17 cellular contexts compared by ENCODE assay signal in genomic region chr5:160270704-160271103, GRCh38. TPM values are rescaled to one million over a fixed set of nuclear protein-coding genes. Genes with fewer than 3 reads are reported as not detected.
A peak's percentile ranks its signal among the peaks of the same experiment; 100 is the strongest.
DNase-seq lines count a peak whose midpoint lies in the region; ATAC-seq, FAIRE-seq and TF ChIP-seq lines count a peak whose summit lies in the region.
"Had no signal": no experiment of that assay in that cellular context is flagged by ENCODE, and none has a peak within 500 bp of the region (broad histone marks: within the 10 kb centered on the region; RNA-seq: fewer than 3 reads in every experiment).

No MANE protein-coding gene starts in this region.

- FAIRE-seq in K562 (lab: Jason Lieb, UNC) = no peak
- peak; percentile 76 for FAIRE-seq in keratinocyte (lab: Jason Lieb, UNC)

- H4K91ac ChIP-seq in IMR-90 (ENCODE audit: insufficient read depth, low read depth, low read length) = no peak overlapping the region

- peaks cover 2% of the 10 kb centered on the region; the same call in 1 of the 2 replicates for H3K36me3 ChIP-seq in IMR-90 (ENCODE audit: control insufficient read depth, insufficient read depth, low read length)
- H3K36me3 ChIP-seq in K562 (ENCODE audit: control insufficient read depth, insufficient read depth, low read length) = no peaks in the 10 kb centered on the region
- H3K36me3 ChIP-seq in keratinocyte (ENCODE audit: control insufficient read depth in 2 of 2, extremely low read depth in 1 of 2, insufficient read depth in 2 of 2, low read length in 2 of 2) = no peaks in the 10 kb centered on the region
- peaks cover 0 to 6% (median 0%) of the 10 kb centered on the region in 6 donors for H3K36me3 ChIP-seq in spleen
- H3K36me3 ChIP-seq in gastroesophageal sphincter = no peaks in the 10 kb centered on the region

- H3K18ac ChIP-seq in IMR-90 (ENCODE audit: low read depth, low read length) = no peak overlapping the region

- H2BK15ac ChIP-seq in IMR-90 (ENCODE audit: low read depth, low read length) = no peak overlapping the region

- CTCF ChIA-PET in IMR-90 (lab: Yijun Ruan, JAX) (no interaction called here), K562 (lab: Yijun Ruan, JAX; ENCODE audit: low intra/inter-chr PET ratio) (no interaction called here)

- no peak overlapping the region for H2BK5ac ChIP-seq in IMR-90 (ENCODE audit: low read depth, low read length, poor library complexity, severe bottlenecking)

- peaks cover 0 to 11% of the 10 kb centered on the region in 2 experiments; a peak in 1 of 4 replicates for H3K79me1 ChIP-seq in IMR-90 (ENCODE audit: low read depth in 1 of 2, low read length in 2 of 2)

- H3K56ac ChIP-seq in IMR-90 (ENCODE audit: extremely low read depth, insufficient read depth, low read length) = no peak overlapping the region

- H3K4me3 ChIP-seq in IMR-90 (ENCODE audit: insufficient read depth, low read depth, low read length) (no peak overlapping the region), K562 (no peak overlapping the region), keratinocyte (ENCODE audit: control insufficient read depth in 2 of 3, extremely low read depth in 1 of 3, insufficient read depth in 2 of 3, low read depth in 1 of 3, low read length in 3 of 3) (no peak overlapping the region), spleen (no peak overlapping the region), gastroesophageal sphincter (no peak overlapping the region)
- H3K4me3 ChIP-seq: body of pancreas, SK-N-MC had no signal

- intact Hi-C loops in IMR-90 (cut with micrococcal nuclease) = no loop called here
- intact Hi-C loops in K562 (cut with micrococcal nuclease) = no loop called here
- intact Hi-C loops in spleen (cut with DNase I; ENCODE audit: low total_unique reads) = no loop called here

- H3K9ac ChIP-seq in IMR-90 (ENCODE audit: low read depth, low read length) (no peak overlapping the region), K562 (ENCODE audit: insufficient read depth in 1 of 2, low read depth in 2 of 2, low read length in 2 of 2) (no peak overlapping the region), keratinocyte (ENCODE audit: control insufficient read depth, extremely low read depth, insufficient read depth, low read length) (no peak overlapping the region)

- no peak overlapping the region for H3K4ac ChIP-seq in IMR-90 (ENCODE audit: low read depth, low read length)

- no TSS peak for BruUV-seq in IMR-90 (replicated peaks; lab: Mats Ljungman, UMichigan)
- no TSS peak for BruUV-seq in K562 (replicated peaks; lab: Mats Ljungman, UMichigan)

- DNase-seq in IMR-90 = no peak
- DNase-seq in K562 (ENCODE audit: extremely low read depth in 1 of 4, low spot score in 3 of 4) = no peak
- no peak for DNase-seq in keratinocyte (ENCODE audit: low read depth, low spot score)
- no peak for DNase-seq in spleen
- no peak for DNase-seq in NCI-H524 (lab: John Stamatoyannopoulos, UW)
- DNase-seq: activated CD4-positive, alpha-beta T cell treated with anti-CD3 and anti-CD28 coated beads, Interleukin-2, amount 10 ng/mL, durations not matched to agents 7 days and 5 days; activated T-cell treated with anti-CD3 and anti-CD28 coated beads for 4 hours; body of pancreas; MM.1S; T1000 had no signal

- H3K27me3 ChIP-seq in IMR-90 (ENCODE audit: control insufficient read depth, insufficient read depth, low read length) (no peaks in the 10 kb centered on the region), K562 (ENCODE audit: control insufficient read depth in 2 of 2, insufficient read depth in 2 of 2, low read length in 2 of 2) (no peaks in the 10 kb centered on the region), keratinocyte (ENCODE audit: control insufficient read depth, extremely low read depth, insufficient read depth, low read length) (no peaks in the 10 kb centered on the region), spleen (replicated peaks in 1 of 7) (no peaks in the 10 kb centered on the region), gastroesophageal sphincter (no peaks in the 10 kb centered on the region)
- H3K27me3 ChIP-seq: body of pancreas had no signal

- no peak overlapping the region for H2BK20ac ChIP-seq in IMR-90 (ENCODE audit: low read depth, low read length)

- no peak overlapping the region for H4K8ac ChIP-seq in IMR-90 (ENCODE audit: low read depth in 2 of 2, low read length in 2 of 2)

- no peak overlapping the region for H2BK120ac ChIP-seq in IMR-90 (ENCODE audit: low read depth, low read length)

- H3K14ac ChIP-seq in IMR-90 (replicated peaks; ENCODE audit: low read depth, low read length) = no peak overlapping the region

- TF ChIP-seq RAD21 in IMR-90 (IDR thresholded peaks at IDR 0.05; ENCODE audit: low read length) (no peak), K562 (CRISPR knock-in tag; conservative IDR thresholded peaks at IDR 0.05 in 1 of 2, IDR thresholded peaks at IDR 0.05 in 1 of 2) (no peak)

- no peak overlapping the region for H2AK9ac ChIP-seq in IMR-90 (replicated peaks; ENCODE audit: low read depth, low read length, poor library complexity)

- in situ Hi-C loops in IMR-90 (cut with MboI; ENCODE audit: low sequenced_read_pairs) (no loop called here), K562 (cut with MboI) (no loop called here)

- H3K4me2 ChIP-seq in IMR-90 (ENCODE audit: low read depth, low read length) = no peak overlapping the region
- no peak overlapping the region for H3K4me2 ChIP-seq in K562 (ENCODE audit: insufficient read depth, low read length)
- H3K4me2 ChIP-seq in keratinocyte (ENCODE audit: control insufficient read depth, extremely low read depth, insufficient read depth, low read depth, low read length) = peak overlapping the region; percentile 62

- WGBS in IMR-90 (ENCODE audit: extremely low coverage in 2 of 2, insufficient read length in 1 of 2), 2 experiments = no CpG with 5 or more reads among the region's 4 CpGs
- WGBS in K562 (ENCODE audit: insufficient coverage, low coverage, missing lambda C conversion rate) = 18% methylated on average over 4 of the region's 4 CpGs
- 53 to 69% (median 65%) methylated on average over 4 of the region's 4 CpGs for WGBS in spleen, 5 donors
- WGBS in gastroesophageal sphincter (ENCODE audit: low coverage in 1 of 2), 2 donors = 40 to 61% methylated on average over 2 to 4 of the region's 4 CpGs

- POLR2A ChIA-PET in IMR-90 (lab: Charles Lee; ENCODE audit: unreplicated experiment) (no interaction called here), K562 (lab: Yijun Ruan, JAX) (no interaction called here)

- H3K79me2 ChIP-seq in K562 (ENCODE audit: control insufficient read depth, insufficient read depth, low read length) (no peaks in the 10 kb centered on the region), keratinocyte (ENCODE audit: control insufficient read depth, insufficient read depth, low read length) (no peaks in the 10 kb centered on the region)

- H3K27ac ChIP-seq in IMR-90 (ENCODE audit: insufficient read depth, low read length) = no peak overlapping the region
- H3K27ac ChIP-seq in K562 (ENCODE audit: extremely low read depth, low read depth, low read length) = no peak overlapping the region
- no peak overlapping the region for H3K27ac ChIP-seq in keratinocyte (ENCODE audit: control insufficient read depth, insufficient read depth, low read length)
- H3K27ac ChIP-seq in spleen = peak overlapping the region in 7 of 8 donors; percentile 39 to 92 (median 70)
- peak overlapping the region in 1 of 4 donors; percentile 37 for H3K27ac ChIP-seq in gastroesophageal sphincter
- H3K27ac ChIP-seq: body of pancreas, SK-N-MC had no signal

- H4K20me1 ChIP-seq in IMR-90 (ENCODE audit: insufficient read depth, low read length) (no peaks in the 10 kb centered on the region), K562 (replicated peaks; ENCODE audit: control insufficient read depth, insufficient read depth, low read length) (no peaks in the 10 kb centered on the region), keratinocyte (ENCODE audit: control insufficient read depth, extremely low read depth, insufficient read depth, low read length) (no peaks in the 10 kb centered on the region)

- ATAC-seq in IMR-90 (ENCODE audit: low read depth) (no peak), K562 (no peak), HG03571 (IDR thresholded peaks at IDR 0.05; ENCODE audit: unreplicated experiment) (no peak), gastroesophageal sphincter (no peak)
- ATAC-seq: body of pancreas; naive thymus-derived CD4-positive, alpha-beta T cell had no signal

- TF ChIP-seq CTCF in IMR-90 (conservative IDR thresholded peaks at IDR 0.05; ENCODE audit: low read depth, low read length) = no peak
- no peak for TF ChIP-seq CTCF in K562 (IDR thresholded peaks at IDR 0.05 in 2 of 3, conservative IDR thresholded peaks at IDR 0.05 in 1 of 3; ENCODE audit: insufficient read depth in 2 of 3, low read depth in 1 of 3, low read length in 3 of 3)
- no peak for TF ChIP-seq CTCF in keratinocyte (optimal IDR thresholded peaks at IDR 0.05 in 1 of 3, IDR thresholded peaks at IDR 0.05 in 1 of 3, conservative IDR thresholded peaks at IDR 0.05 in 1 of 3; ENCODE audit: extremely low read depth in 1 of 3, insufficient read depth in 2 of 3, low read length in 3 of 3)
- no peak for TF ChIP-seq CTCF in spleen (IDR thresholded peaks at IDR 0.05 in 8 of 11, conservative IDR thresholded peaks at IDR 0.05 in 3 of 11)
- no peak for TF ChIP-seq CTCF in gastroesophageal sphincter (IDR thresholded peaks at IDR 0.05)

- dilution Hi-C loops in IMR-90 (cut with HindIII; ENCODE audit: low sequenced_read_pairs, unreplicated experiment) = no loop called here
- dilution Hi-C loops in keratinocyte (cut with MboI; ENCODE audit: extremely low pct_ligation_motif_present, low sequenced_read_pairs) = no loop called here

- peak overlapping the region; percentile 12; the same call in 1 of the 2 replicates for H2AK5ac ChIP-seq in IMR-90 (ENCODE audit: low read depth, low read length)

- H3K23ac ChIP-seq in IMR-90 (ENCODE audit: low read depth, low read length) = no peak overlapping the region

- TF ChIP-seq EP300 in K562 (IDR thresholded peaks at IDR 0.05; ENCODE audit: low read length) (no peak), gastroesophageal sphincter (IDR thresholded peaks at IDR 0.05) (no peak)

- H3K4me1 ChIP-seq in IMR-90 (ENCODE audit: control insufficient read depth, insufficient read depth, low read length) (peaks cover 15% of the 10 kb centered on the region), K562 (replicated peaks in 1 of 2; ENCODE audit: control insufficient read depth in 2 of 2, insufficient read depth in 2 of 2, low read length in 2 of 2) (no peaks in the 10 kb centered on the region; a peak in 2 of 5 replicates), keratinocyte (ENCODE audit: control insufficient read depth, extremely low read depth, insufficient read depth, low read length) (peaks cover 14% of the 10 kb centered on the region), spleen (peaks cover 32 to 92% (median 65%) of the 10 kb centered on the region in 6 donors), gastroesophageal sphincter (peaks cover 0 to 48% (median 0%) of the 10 kb centered on the region in 3 donors)

- H3K9me3 ChIP-seq in IMR-90 (ENCODE audit: control insufficient read depth, insufficient read depth, low read length) (no peaks in the 10 kb centered on the region), K562 (replicated peaks; ENCODE audit: control insufficient read depth, insufficient read depth, low read depth, low read length) (no peaks in the 10 kb centered on the region), keratinocyte (ENCODE audit: control insufficient read depth, low read depth, low read length) (no peaks in the 10 kb centered on the region), spleen (no peaks in the 10 kb centered on the region), gastroesophageal sphincter (no peaks in the 10 kb centered on the region)
- H3K9me3 ChIP-seq: body of pancreas had no signal

- H3K9me1 ChIP-seq in IMR-90 (ENCODE audit: insufficient read depth, low read length) = peaks cover 10% of the 10 kb centered on the region
- H3K9me1 ChIP-seq in K562 (ENCODE audit: control insufficient read depth, insufficient read depth, low read length) = no peaks in the 10 kb centered on the region
- H3K9me1 ChIP-seq in keratinocyte (ENCODE audit: control insufficient read depth, extremely low read depth, insufficient read depth, low read length) = peaks cover 2% of the 10 kb centered on the region

- TF ChIP-seq POLR2A in IMR-90 (IDR thresholded peaks at IDR 0.05; ENCODE audit: low read depth, low read length) (no peak), K562 (conservative IDR thresholded peaks at IDR 0.05) (no peak), spleen (IDR thresholded peaks at IDR 0.05) (no peak), gastroesophageal sphincter (IDR thresholded peaks at IDR 0.05) (no peak)

- H2AFZ ChIP-seq in IMR-90 (replicated peaks; ENCODE audit: low read length, poor library complexity) (no peak overlapping the region), K562 (ENCODE audit: low read depth, low read length) (peak overlapping the region; percentile 11), keratinocyte (ENCODE audit: control insufficient read depth, low read length) (peak overlapping the region; percentile 12)

- no peak overlapping the region for H4K5ac ChIP-seq in IMR-90 (ENCODE audit: low read depth, low read length)

RNA-seq across cellular contexts. Expression of gene FABP6, which starts 41.4 kb away (rescaled TPM):
- total RNA-seq in IMR-90 (2012; rRNA removed) (not detected in 2 replicates), K562 (2014; rRNA removed) (not detected in 2 replicates), K562 (2014; rRNA removed; fragmentation: Illumina TruSeq; extraction: Trizol) (0.18 TPM in 1 of 2 replicates, not detected in the other), K562 (2015; rRNA removed; fragmentation: Illumina TruSeq; extraction: Trizol) (not detected in 2 replicates), K562 (2021) (not detected in 2 replicates), spleen (not detected), gastroesophageal sphincter (not detected)
- polyA plus RNA-seq in IMR-90 (2012; rRNA removed) (not detected in 2 replicates), K562 (2011; rRNA removed) (0.21 and 0.27 TPM in 2 replicates), K562 (2014; fragmentation: Illumina TruSeq; extraction: Trizol) (not detected in 2 replicates), K562 (2014; fragmentation: Nextera tagmentation; extraction: Ambion mirVana) (under 1 TPM; 0.11 to 0.24 TPM), K562 (2014; rRNA removed) (0.33 and 0.78 TPM in 2 replicates), keratinocyte (0.25 to 1.7 TPM in 2 of 3 replicates, not detected in the other), spleen (under 1 TPM in 1 of 3 donors, not detected in 2; 0.24 TPM)
- not detected in 2 replicates for polyA plus RNA-seq in IMR-90 (2012; cell fraction: cytosol; rRNA removed)
- not detected in 2 replicates for polyA plus RNA-seq in IMR-90 (2012; cell fraction: nucleus; rRNA removed; ENCODE audit: low replicate concordance)
- total RNA-seq in K562 (2011; cell fraction: chromatin; rRNA removed; ENCODE audit: low replicate concordance) = not detected in 2 replicates
- not detected in 2 replicates for total RNA-seq in K562 (2011; cell fraction: nucleolus; rRNA removed)
- total RNA-seq in K562 (2011; cell fraction: nucleoplasm; rRNA removed) = not detected in 2 replicates
- polyA plus RNA-seq in K562 (2011; cell fraction: cytosol; rRNA removed) = 0.27 and 0.57 TPM in 2 replicates
- polyA plus RNA-seq in K562 (2011; cell fraction: nucleus; rRNA removed) = not detected in 2 replicates
- polyA plus RNA-seq in K562 (2012) = 0.16 TPM in 1 of 2 replicates, not detected in the other
- polyA minus RNA-seq in K562 (2011; rRNA and poly(A)+ RNA removed) = 0.27 TPM in 1 of 2 replicates, not detected in the other
- not detected in 2 replicates for polyA minus RNA-seq in K562 (2011; cell fraction: cytosol; rRNA and poly(A)+ RNA removed)
- polyA minus RNA-seq in K562 (2011; cell fraction: nucleus; rRNA and poly(A)+ RNA removed) = not detected in 2 replicates
- polyA plus RNA-seq in keratinocyte (2011; ENCODE audit: low read depth) = not detected
- 0.34 and 0.51 TPM in 2 replicates for polyA plus RNA-seq in keratinocyte (2011; cell fraction: cytosol; rRNA removed)
- polyA plus RNA-seq in keratinocyte (2011; cell fraction: nucleus; rRNA removed) = 0.32 TPM in 1 of 2 replicates, not detected in the other
- not detected in 2 replicates for polyA plus RNA-seq in keratinocyte (2012; ENCODE audit: low replicate concordance)
- not detected in 3 replicates for polyA minus RNA-seq in keratinocyte
- not detected for polyA minus RNA-seq in keratinocyte (2011; cell fraction: cytosol; rRNA and poly(A)+ RNA removed)
- not detected in 2 replicates for polyA minus RNA-seq in keratinocyte (2011; cell fraction: nucleus; rRNA and poly(A)+ RNA removed)
- total RNA-seq: activated CD4-positive, alpha-beta T cell treated with anti-CD3 and anti-CD28 coated beads, Interleukin-2, amount 10 ng/mL, durations not matched to agents 7 days and 5 days; body of pancreas; left lobe of liver; renal cortical epithelial cell; subcutaneous adipose tissue had no signal
- polyA plus RNA-seq: naive thymus-derived CD4-positive, alpha-beta T cell had no signal

RNA-seq across cellular contexts. Expression of gene CCNJL, which starts 41.7 kb away (rescaled TPM):
- total RNA-seq in IMR-90 (2012; rRNA removed) = 2.0 and 2.8 TPM in 2 replicates
- polyA plus RNA-seq in IMR-90 (2012; rRNA removed) = 3.8 and 5.3 TPM in 2 replicates
- 2.4 and 3.1 TPM in 2 replicates for polyA plus RNA-seq in IMR-90 (2012; cell fraction: cytosol; rRNA removed)
- 2.2 and 2.7 TPM in 2 replicates for polyA plus RNA-seq in IMR-90 (2012; cell fraction: nucleus; rRNA removed; ENCODE audit: low replicate concordance)
- total RNA-seq in K562 (2011; cell fraction: chromatin; rRNA removed; ENCODE audit: low replicate concordance) = not detected in 2 replicates
- not detected in 2 replicates for total RNA-seq in K562 (2011; cell fraction: nucleolus; rRNA removed)
- total RNA-seq in K562 (2011; cell fraction: nucleoplasm; rRNA removed) = not detected in 2 replicates
- total RNA-seq in K562 (2014; rRNA removed) = 0.04 TPM in 1 of 2 replicates, not detected in the other
- total RNA-seq in K562 (2014; rRNA removed; fragmentation: Illumina TruSeq; extraction: Trizol) = not detected in 2 replicates
- total RNA-seq in K562 (2015; rRNA removed; fragmentation: Illumina TruSeq; extraction: Trizol) = not detected in 2 replicates
- total RNA-seq in K562 (2021) = 0.04 and 0.13 TPM in 2 replicates
- not detected in 2 replicates for polyA plus RNA-seq in K562 (2011; rRNA removed)
- not detected in 2 replicates for polyA plus RNA-seq in K562 (2011; cell fraction: cytosol; rRNA removed)
- not detected in 2 replicates for polyA plus RNA-seq in K562 (2011; cell fraction: nucleus; rRNA removed)
- polyA plus RNA-seq in K562 (2012) = 0.03 and 0.04 TPM in 2 replicates
- polyA plus RNA-seq in K562 (2014; fragmentation: Illumina TruSeq; extraction: Trizol) = not detected in 2 replicates
- polyA plus RNA-seq in K562 (2014; fragmentation: Nextera tagmentation; extraction: Ambion mirVana) = not detected
- polyA plus RNA-seq in K562 (2014; rRNA removed) = not detected in 2 replicates
- polyA minus RNA-seq in K562 (2011; rRNA and poly(A)+ RNA removed) = not detected in 2 replicates
- polyA minus RNA-seq in K562 (2011; cell fraction: cytosol; rRNA and poly(A)+ RNA removed) = not detected in 2 replicates
- not detected in 2 replicates for polyA minus RNA-seq in K562 (2011; cell fraction: nucleus; rRNA and poly(A)+ RNA removed)
- 1.6 to 4.2 TPM (median 2.1 TPM) in 3 replicates for polyA plus RNA-seq in keratinocyte
- polyA plus RNA-seq in keratinocyte (2011; ENCODE audit: low read depth) = not detected
- polyA plus RNA-seq in keratinocyte (2011; cell fraction: cytosol; rRNA removed) = 2.6 and 4.2 TPM in 2 replicates
- 2.6 and 3.5 TPM in 2 replicates for polyA plus RNA-seq in keratinocyte (2011; cell fraction: nucleus; rRNA removed)
- 0.11 and 4.9 TPM in 2 replicates for polyA plus RNA-seq in keratinocyte (2012; ENCODE audit: low replicate concordance)
- 2.6 to 4.7 TPM (median 4.2 TPM) in 3 replicates for polyA minus RNA-seq in keratinocyte
- 2.3 TPM for polyA minus RNA-seq in keratinocyte (2011; cell fraction: cytosol; rRNA and poly(A)+ RNA removed)
- 2.3 and 4.0 TPM in 2 replicates for polyA minus RNA-seq in keratinocyte (2011; cell fraction: nucleus; rRNA and poly(A)+ RNA removed)
- total RNA-seq in spleen = 10 to 100 TPM; 11.7 to 24.9 (median 19.3) TPM
- polyA plus RNA-seq in spleen = 1 to 10 TPM; 1.3 to 3.4 (median 1.8) TPM
- 1 to 10 TPM in 1 of 4 donors, under 1 TPM in 3; 0.35 to 1.9 (median 0.65) TPM for total RNA-seq in gastroesophageal sphincter
- total RNA-seq: activated CD4-positive, alpha-beta T cell treated with anti-CD3 and anti-CD28 coated beads, Interleukin-2, amount 10 ng/mL, durations not matched to agents 7 days and 5 days had no signal
- polyA plus RNA-seq: naive thymus-derived CD4-positive, alpha-beta T cell had no signal

Comparison
In these comparisons a context has a peak if more than half of its experiments do, and no peak if none do; other contexts are left out.
1. H3K27ac ChIP-seq: peak in spleen (7 of 8); none in IMR-90 (single experiment), K562 (single experiment) and keratinocyte (single experiment).